ENCODE assay signal across 1 cellular context in genomic region chr1:53162621-53163020, GRCh38.
TF ChIP-seq lines count a peak whose summit lies in the region.

No MANE protein-coding gene starts in this region.

TF ChIP-seq in IMR-90, 13 proteins besides CTCF, POLR2A, EP300 and RAD21:
- TF ChIP-seq MAFK (IDR thresholded peaks at IDR 0.05; ENCODE audit: low read depth, low read length) = no peak
